Comparison of ENCODE assay signal across 20 cellular contexts in genomic region chr10:106866244-106866845, GRCh38.
DNase-seq lines count a peak whose midpoint lies in the region; ATAC-seq and TF ChIP-seq lines count a peak whose summit lies in the region.
"Had no signal": no experiment of that assay in that cellular context is flagged by ENCODE, and none has a peak within 500 bp of the region (broad histone marks: within the 10 kb centered on the region; RNA-seq: fewer than 3 reads in every experiment).

No MANE protein-coding gene starts in this region.

- H3K36me3 ChIP-seq in PC-3 (ENCODE audit: low read depth, low read length), result no peaks in the 10 kb centered on the region
- H3K36me3 ChIP-seq: gastroesophageal sphincter had no signal

- no peak overlapping the region for H3K9ac ChIP-seq in PC-3 (ENCODE audit: low read length)
- H3K9ac ChIP-seq: SK-N-SH had no signal

- peaks cover 6 to 21% of the 10 kb centered on the region in 2 donors for H3K9me3 Mint-ChIP-seq in stimulated activated naive CD8-positive, alpha-beta T cell treated with anti-CD3 and anti-CD28 coated beads, Interleukin-15, amount 100 ng/mL, for 72 hours

- no peaks in the 10 kb centered on the region for H3K27me3 Mint-ChIP-seq in stimulated activated naive CD8-positive, alpha-beta T cell treated with anti-CD3 and anti-CD28 coated beads, Interleukin-15, amount 100 ng/mL, for 72 hours
- H3K27me3 Mint-ChIP-seq: activated CD4-positive, alpha-beta memory T cell treated with anti-CD3 and anti-CD28 coated beads for 36 hours had no signal

- no peaks in the 10 kb centered on the region for H3K79me2 ChIP-seq in PC-3 (ENCODE audit: low read length)

- BruUV-seq in PC-3 (replicated peaks; lab: Mats Ljungman, UMichigan), result no TSS peak

- no peaks in the 10 kb centered on the region for H3K4me1 ChIP-seq in PC-3 (ENCODE audit: insufficient read depth, low read length)
- H3K4me1 ChIP-seq: gastroesophageal sphincter had no signal

- DNase-seq in Ammon's horn (ENCODE audit: low spot score) (peak; percentile 5), PC-3 (no peak), SIG-M5 treated with dmso at 0.1 percent for 504 hours (lab: John Stamatoyannopoulos, UW; ENCODE audit: unreplicated experiment) (no peak)
- no peak for DNase-seq in stimulated activated naive CD8-positive, alpha-beta T cell treated with anti-CD3 and anti-CD28 coated beads, Interleukin-15, amount 100 ng/mL, for 72 hours
- DNase-seq: activated CD4-positive, alpha-beta memory T cell treated with anti-CD3 and anti-CD28 coated beads for 36 hours; activated T-cell treated with anti-CD3 and anti-CD28 coated beads, Interleukin-2, amount 50 U/mL, for 48 hours; mammary epithelial cell; NCI-H1694; NCI-H510A; retina; SK-N-SH; stimulated activated CD4-positive, alpha-beta T cell treated with anti-CD3 and anti-CD28 coated beads, Interleukin-15, amount 100 ng/mL, for 24 hours had no signal

- intact Hi-C loops in PC-3 (cut with micrococcal nuclease), result no loop called here

- peak; percentile 60 for ATAC-seq in GM19035 (IDR thresholded peaks at IDR 0.05; ENCODE audit: unreplicated experiment)
- peak; percentile 62 for ATAC-seq in HG02571 (IDR thresholded peaks at IDR 0.05; ENCODE audit: unreplicated experiment)
- peak; percentile 58 for ATAC-seq in HG03565 (IDR thresholded peaks at IDR 0.05; ENCODE audit: unreplicated experiment)
- no peak for ATAC-seq in PC-3
- ATAC-seq in GM18505 (IDR thresholded peaks at IDR 0.05; ENCODE audit: unreplicated experiment), result no peak
- no peak for ATAC-seq in stimulated activated naive CD8-positive, alpha-beta T cell treated with anti-CD3 and anti-CD28 coated beads, Interleukin-15, amount 100 ng/mL, for 72 hours
- ATAC-seq: gastroesophageal sphincter had no signal

- H2AFZ ChIP-seq in PC-3 (ENCODE audit: low read length), result no peak overlapping the region

- CTCF ChIA-PET in PC-3 (lab: Charles Lee), result no interaction called here

- TF ChIP-seq CTCF in PC-3 (conservative IDR thresholded peaks at IDR 0.05; ENCODE audit: low read depth, low read length), result no peak

- no peak for TF ChIP-seq POLR2A in GM18505 (IDR thresholded peaks at IDR 0.05; ENCODE audit: borderline replicate concordance, extremely low read depth, insufficient read depth, insufficient read length)

- H3K9me3 ChIP-seq in PC-3 (ENCODE audit: low read length), result no peaks in the 10 kb centered on the region
- H3K9me3 ChIP-seq: SK-N-SH had no signal

- no peaks in the 10 kb centered on the region for H4K20me1 ChIP-seq in PC-3 (ENCODE audit: low read length)

- H3K4me3 Mint-ChIP-seq in stimulated activated naive CD8-positive, alpha-beta T cell treated with anti-CD3 and anti-CD28 coated beads, Interleukin-15, amount 100 ng/mL, for 72 hours, result no peak overlapping the region
- H3K4me3 Mint-ChIP-seq: activated CD4-positive, alpha-beta memory T cell treated with anti-CD3 and anti-CD28 coated beads for 36 hours; nephron had no signal

- H3K4me3 ChIP-seq in PC-3 (ENCODE audit: low read length), result no peak overlapping the region
- H3K4me3 ChIP-seq: gastroesophageal sphincter had no signal

- POLR2A ChIA-PET in PC-3 (lab: Charles Lee; ENCODE audit: unreplicated experiment), result no interaction called here

- no peak overlapping the region for H3K27ac ChIP-seq in PC-3 (ENCODE audit: low read length)
- H3K27ac ChIP-seq: 22Rv1, C4-2B, gastroesophageal sphincter had no signal

- no peak overlapping the region for H3K27ac Mint-ChIP-seq in stimulated activated naive CD8-positive, alpha-beta T cell treated with anti-CD3 and anti-CD28 coated beads, Interleukin-15, amount 100 ng/mL, for 72 hours
- H3K27ac Mint-ChIP-seq: activated CD4-positive, alpha-beta memory T cell treated with anti-CD3 and anti-CD28 coated beads for 36 hours; nephron had no signal

- H3K4me1 Mint-ChIP-seq in stimulated activated naive CD8-positive, alpha-beta T cell treated with anti-CD3 and anti-CD28 coated beads, Interleukin-15, amount 100 ng/mL, for 72 hours, result no peaks in the 10 kb centered on the region
- H3K4me1 Mint-ChIP-seq: nephron had no signal

- H3K4me2 ChIP-seq in PC-3 (ENCODE audit: low read length), result no peak overlapping the region
- H3K4me2 ChIP-seq: SK-N-SH had no signal

- H3K9me2 ChIP-seq in PC-3 (replicated peaks; ENCODE audit: low read length), result no peaks in the 10 kb centered on the region
- H3K9me2 ChIP-seq: SK-N-SH had no signal

- H3K27me3 ChIP-seq in PC-3 (ENCODE audit: low read length), result peaks cover 7% of the 10 kb centered on the region
- H3K27me3 ChIP-seq: gastroesophageal sphincter had no signal

- H3F3A ChIP-seq in PC-3 (ENCODE audit: low read length, unreplicated experiment), result no peaks in the 10 kb centered on the region

Comparison
In these comparisons a context has a peak if more than half of its experiments do, and no peak if none do; other contexts are left out.
1. ATAC-seq: peak in GM19035 (single experiment), HG02571 (single experiment) and HG03565 (single experiment); none in PC-3 (single experiment), GM18505 (single experiment) and stimulated activated naive CD8-positive, alpha-beta T cell treated with anti-CD3 and anti-CD28 coated beads, Interleukin-15, amount 100 ng/mL, for 72 hours (single experiment).